ENCODE assay signal across 13 cellular contexts in genomic region chr13:29497137-29497654, GRCh38.
A peak's percentile ranks its signal among the peaks of the same experiment; 100 is the strongest.
DNase-seq lines count a peak whose midpoint lies in the region; ATAC-seq and TF ChIP-seq lines count a peak whose summit lies in the region.
"Had no signal": no experiment of that assay in that cellular context is flagged by ENCODE, and none has a peak within 500 bp of the region (broad histone marks: within the 10 kb centered on the region; RNA-seq: fewer than 3 reads in every experiment).

No MANE protein-coding gene starts in this region.

- peaks cover 35% of the 10 kb centered on the region for H3K4me1 Mint-ChIP-seq in dendritic cell treated with granulocyte-macrophage colony-stimulating factor and Interleukin-4, amounts not matched to agents 40 ng/mL and 50 ng/mL, for 4 days (ENCODE audit: low read depth)
- no peaks in the 10 kb centered on the region for H3K4me1 Mint-ChIP-seq in Caco-2 (ENCODE audit: low read depth, unreplicated experiment)

- peak overlapping the region; percentile 12; the same call in 1 of the 2 replicates for H3K27ac ChIP-seq in IMR-90 (ENCODE audit: insufficient read depth, low read length)
- no peak overlapping the region for H3K27ac ChIP-seq in left lung
- H3K27ac ChIP-seq: WERI-Rb-1 had no signal

- H3K79me1 ChIP-seq in IMR-90 (ENCODE audit: low read depth in 1 of 2, low read length in 2 of 2), result no peaks in the 10 kb centered on the region

- peak overlapping the region; percentile 62 for H2AK9ac ChIP-seq in IMR-90 (replicated peaks; ENCODE audit: low read depth, low read length, poor library complexity)

- H3K56ac ChIP-seq in IMR-90 (ENCODE audit: extremely low read depth, insufficient read depth, low read length), result no peak overlapping the region

- H3K4me2 ChIP-seq in IMR-90 (ENCODE audit: low read depth, low read length), result peak overlapping the region; percentile 26; the same call in 1 of the 2 replicates

- POLR2A ChIA-PET in IMR-90 (lab: Charles Lee; ENCODE audit: unreplicated experiment) (interaction anchor here (0.6 kb wide), 1 partner anchor 22 kb away, joined by 3 read pairs; no protein-coding TSS in a partner anchor), Caco-2 (lab: Charles Lee) (no interaction called here)

- no peak overlapping the region for H2BK120ac ChIP-seq in IMR-90 (ENCODE audit: low read depth, low read length)

- TF ChIP-seq RAD21 in IMR-90 (IDR thresholded peaks at IDR 0.05; ENCODE audit: low read length), result no peak

- TF ChIP-seq POLR2A in IMR-90 (IDR thresholded peaks at IDR 0.05; ENCODE audit: low read depth, low read length), result no peak

- 43% methylated on average over 5 of the region's 15 CpGs; no CpG with 5 or more reads in 1 of the 2 experiments for WGBS in IMR-90 (ENCODE audit: extremely low coverage in 2 of 2, insufficient read length in 1 of 2), 2 experiments

- H2BK20ac ChIP-seq in IMR-90 (ENCODE audit: low read depth, low read length), result no peak overlapping the region

- CTCF ChIA-PET in IMR-90 (lab: Yijun Ruan, JAX) (interaction anchor here (0.6 to 2.6 kb wide), 2 partner anchors 11 to 17 kb away, joined by 3 to 6 read pairs; no protein-coding TSS in a partner anchor), Caco-2 (lab: Charles Lee) (interaction anchor here (2.2 to 3.7 kb wide), 2 partner anchors 11 to 25 kb away, joined by 5 to 14 read pairs; no protein-coding TSS in a partner anchor)

- H3K4ac ChIP-seq in IMR-90 (ENCODE audit: low read depth, low read length), result no peak overlapping the region

- peak; percentile 79 for ATAC-seq in IMR-90 (ENCODE audit: low read depth)
- peak; percentile 87 for ATAC-seq in sciatic nerve
- no peak for ATAC-seq in GM21423 (IDR thresholded peaks at IDR 0.05; ENCODE audit: unreplicated experiment)
- ATAC-seq in left lung, result no peak

- H3K4me1 ChIP-seq in IMR-90 (ENCODE audit: control insufficient read depth, insufficient read depth, low read length), result peaks cover 9% of the 10 kb centered on the region; the same call in 1 of the 2 replicates
- H3K4me1 ChIP-seq in Caco-2, result no peaks in the 10 kb centered on the region; the same call in 1 of the 2 replicates
- peaks cover 0 to 23% of the 10 kb centered on the region in 2 donors for H3K4me1 ChIP-seq in left lung

- DNase-seq in IMR-90 (peak; percentile 65), left kidney (ENCODE audit: low read depth, low spot score) (peak; percentile 90), sciatic nerve (ENCODE audit: low spot score) (no peak), Caco-2 (no peak), COLO829 (ENCODE audit: low spot score) (no peak), left lung (no peak)
- DNase-seq: activated T-cell treated with anti-CD3 and anti-CD28 coated beads, Interleukin-2, amount 50 U/mL, for 24 hours; CD4-positive, alpha-beta memory T cell; GOT3; WERI-Rb-1 had no signal

- H3K27me3 Mint-ChIP-seq in dendritic cell treated with granulocyte-macrophage colony-stimulating factor and Interleukin-4, amounts not matched to agents 40 ng/mL and 50 ng/mL, for 4 days, result no peaks in the 10 kb centered on the region
- H3K27me3 Mint-ChIP-seq in Caco-2 (ENCODE audit: insufficient read depth, unreplicated experiment), result peaks cover 9% of the 10 kb centered on the region

- H3K9me3 ChIP-seq in IMR-90 (ENCODE audit: control insufficient read depth, insufficient read depth, low read length) (no peaks in the 10 kb centered on the region), Caco-2 (no peaks in the 10 kb centered on the region), left lung (no peaks in the 10 kb centered on the region)

- peak overlapping the region; percentile 77 for H2AFZ ChIP-seq in IMR-90 (replicated peaks; ENCODE audit: low read length, poor library complexity)

- no peaks in the 10 kb centered on the region; the same call in 1 of the 2 replicates for H3K9me1 ChIP-seq in IMR-90 (ENCODE audit: insufficient read depth, low read length)

- H3K27ac Mint-ChIP-seq in dendritic cell treated with granulocyte-macrophage colony-stimulating factor and Interleukin-4, amounts not matched to agents 40 ng/mL and 50 ng/mL, for 4 days, result peak overlapping the region; percentile 78
- no peak overlapping the region for H3K27ac Mint-ChIP-seq in Caco-2 (ENCODE audit: unreplicated experiment)

- no peaks in the 10 kb centered on the region for H3K9me3 Mint-ChIP-seq in dendritic cell treated with granulocyte-macrophage colony-stimulating factor and Interleukin-4, amounts not matched to agents 40 ng/mL and 50 ng/mL, for 4 days
- no peaks in the 10 kb centered on the region for H3K9me3 Mint-ChIP-seq in Caco-2 (ENCODE audit: unreplicated experiment)
- H3K9me3 Mint-ChIP-seq: activated T-cell treated with anti-CD3 and anti-CD28 coated beads, Interleukin-2, amount 50 U/mL, for 24 hours; CD4-positive, alpha-beta memory T cell had no signal

- 0 out of 2 replicates have a peak overlapping the region, but pooled peaks have one; percentile 6 for H4K91ac ChIP-seq in IMR-90 (ENCODE audit: insufficient read depth, low read depth, low read length)

- H3K36me3 Mint-ChIP-seq in dendritic cell treated with granulocyte-macrophage colony-stimulating factor and Interleukin-4, amounts not matched to agents 40 ng/mL and 50 ng/mL, for 4 days (ENCODE audit: low read depth), result no peaks in the 10 kb centered on the region
- peaks cover under 1% of the 10 kb centered on the region for H3K36me3 Mint-ChIP-seq in Caco-2 (ENCODE audit: insufficient read depth, unreplicated experiment)
- H3K36me3 Mint-ChIP-seq: CD4-positive, alpha-beta memory T cell had no signal

- no peak overlapping the region for H4K5ac ChIP-seq in IMR-90 (ENCODE audit: low read depth, low read length)

- H3K27me3 ChIP-seq in IMR-90 (ENCODE audit: control insufficient read depth, insufficient read depth, low read length) (peaks cover 47% of the 10 kb centered on the region), Caco-2 (replicated peaks; ENCODE audit: control insufficient read depth, insufficient read depth, low read length) (no peaks in the 10 kb centered on the region), left lung (peaks cover 0 to 1% of the 10 kb centered on the region in 2 donors)

- TF ChIP-seq CTCF in IMR-90 (conservative IDR thresholded peaks at IDR 0.05; ENCODE audit: low read depth, low read length), result no peak
- no peak for TF ChIP-seq CTCF in Caco-2 (IDR thresholded peaks at IDR 0.05; ENCODE audit: insufficient read depth in 1 of 2, low read depth in 1 of 2, low read length in 1 of 2, severe bottlenecking in 1 of 2, unreplicated experiment in 1 of 2)
- TF ChIP-seq CTCF in left lung (IDR thresholded peaks at IDR 0.05), result no peak

- H3K14ac ChIP-seq in IMR-90 (replicated peaks; ENCODE audit: low read depth, low read length), result no peak overlapping the region

- dilution Hi-C loops in IMR-90 (cut with HindIII; ENCODE audit: low sequenced_read_pairs, unreplicated experiment), result no loop called here

- no peaks in the 10 kb centered on the region for H4K20me1 ChIP-seq in IMR-90 (ENCODE audit: insufficient read depth, low read length)

- no peak overlapping the region for H3K23ac ChIP-seq in IMR-90 (ENCODE audit: low read depth, low read length)

- H3K18ac ChIP-seq in IMR-90 (ENCODE audit: low read depth, low read length), result no peak overlapping the region; the same call in 1 of the 2 replicates

- no peak overlapping the region for H2BK15ac ChIP-seq in IMR-90 (ENCODE audit: low read depth, low read length)

- no peak overlapping the region for H4K8ac ChIP-seq in IMR-90 (ENCODE audit: low read depth in 2 of 2, low read length in 2 of 2)

- no peak overlapping the region for H3K9ac ChIP-seq in IMR-90 (ENCODE audit: low read depth, low read length)

- H3K4me3 Mint-ChIP-seq in dendritic cell treated with granulocyte-macrophage colony-stimulating factor and Interleukin-4, amounts not matched to agents 40 ng/mL and 50 ng/mL, for 4 days, result no peak overlapping the region
- H3K4me3 Mint-ChIP-seq in Caco-2 (ENCODE audit: unreplicated experiment), result no peak overlapping the region
- H3K4me3 Mint-ChIP-seq: activated T-cell treated with anti-CD3 and anti-CD28 coated beads, Interleukin-2, amount 50 U/mL, for 24 hours; CD4-positive, alpha-beta memory T cell had no signal

- intact Hi-C loops in IMR-90 (cut with micrococcal nuclease), result no loop called here
- intact Hi-C loops in dendritic cell treated with granulocyte-macrophage colony-stimulating factor and Interleukin-4, amounts not matched to agents 40 ng/mL and 50 ng/mL, for 4 days (cut with micrococcal nuclease), result no loop called here
- intact Hi-C loops in sciatic nerve (cut with DNase I), result no loop called here
- intact Hi-C loops in Caco-2 (cut with micrococcal nuclease; ENCODE audit: unreplicated experiment), result no loop called here
- intact Hi-C loops in left lung (cut with DNase I), result no loop called here

- H3K36me3 ChIP-seq in IMR-90 (ENCODE audit: control insufficient read depth, insufficient read depth, low read length) (no peaks in the 10 kb centered on the region), Caco-2 (ENCODE audit: control insufficient read depth, insufficient read depth, low read length) (no peaks in the 10 kb centered on the region), left lung (no peaks in the 10 kb centered on the region)
- H3K36me3 ChIP-seq: WERI-Rb-1 had no signal

- no peak overlapping the region for H2AK5ac ChIP-seq in IMR-90 (ENCODE audit: low read depth, low read length)

- BruUV-seq in IMR-90 (replicated peaks; lab: Mats Ljungman, UMichigan) (no TSS peak), Caco-2 (replicated peaks; lab: Mats Ljungman, UMichigan) (no TSS peak)

- H3K4me3 ChIP-seq in IMR-90 (ENCODE audit: insufficient read depth, low read depth, low read length), result no peak overlapping the region
- no peak overlapping the region for H3K4me3 ChIP-seq in Caco-2 (ENCODE audit: low read depth, low read length)
- H3K4me3 ChIP-seq in left lung, result no peak overlapping the region
- H3K4me3 ChIP-seq: lung had no signal

- in situ Hi-C loops in IMR-90 (cut with MboI; ENCODE audit: low sequenced_read_pairs), result no loop called here

- no peak overlapping the region for H2BK5ac ChIP-seq in IMR-90 (ENCODE audit: low read depth, low read length, poor library complexity, severe bottlenecking)

TF ChIP-seq in IMR-90, 13 proteins besides CTCF, POLR2A, EP300 and RAD21:
- TF ChIP-seq USF2 (IDR thresholded peaks at IDR 0.05; ENCODE audit: low read depth, low read length) (no peak), BHLHE40 (IDR thresholded peaks at IDR 0.05; ENCODE audit: low read depth, low read length) (no peak), NFE2L2 (IDR thresholded peaks at IDR 0.05; ENCODE audit: low read depth, low read length) (no peak)

Comparison
In these comparisons a context has a peak if more than half of its experiments do, and no peak if none do; other contexts are left out.
1. ATAC-seq: peak in IMR-90 (single experiment) and sciatic nerve (single experiment); none in GM21423 (single experiment) and left lung (single experiment).
2. DNase-seq: peak in IMR-90 (single experiment) and left kidney (single experiment); none in sciatic nerve (single experiment), Caco-2 (0 of 2), COLO829 (single experiment) and left lung (0 of 2).